Comparison of ENCODE assay signal across 22 cellular contexts in the genomic region with DNA sequence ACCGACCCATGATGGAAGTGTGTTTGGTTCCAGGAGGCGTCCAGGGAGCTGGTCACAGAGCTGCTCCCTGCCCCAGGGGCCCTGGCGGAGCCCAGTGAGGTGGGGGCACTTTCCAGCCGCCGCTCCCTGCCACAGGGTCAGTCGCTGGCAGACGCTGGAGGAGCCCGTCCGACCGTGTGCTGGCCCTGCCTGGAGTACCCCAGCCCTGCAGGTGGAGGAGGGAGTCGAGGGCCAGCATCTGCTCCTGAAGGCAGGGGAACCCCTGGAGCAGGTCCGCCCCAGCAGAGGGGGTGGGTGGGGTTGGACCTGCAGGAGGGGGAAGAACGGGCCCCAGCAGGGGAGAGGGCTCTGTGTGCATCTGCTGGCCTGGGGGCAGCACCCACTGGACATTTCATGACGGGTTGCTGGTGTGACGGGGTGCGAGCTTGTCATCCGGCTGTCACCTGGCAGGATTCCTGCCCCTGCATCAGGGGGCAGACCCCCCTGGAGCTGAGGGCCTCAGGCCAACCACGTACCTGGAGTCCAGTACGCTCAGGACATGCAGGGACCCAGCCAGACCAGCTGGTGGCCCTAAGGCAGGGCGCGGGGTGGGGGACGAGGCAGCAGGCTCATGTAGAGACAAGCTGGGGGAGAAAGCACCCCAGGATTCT. TPM values are rescaled to one million over a fixed set of nuclear protein-coding genes. Genes with fewer than 3 reads are reported as not detected.
DNase-seq lines count a peak whose midpoint lies in the region; ATAC-seq, FAIRE-seq and TF ChIP-seq lines count a peak whose summit lies in the region.
"Had no signal": no experiment of that assay in that cellular context is flagged by ENCODE, and none has a peak within 500 bp of the region (broad histone marks: within the 10 kb centered on the region; RNA-seq: fewer than 3 reads in every experiment).

No MANE protein-coding gene starts in this region.

- POLR2A ChIA-PET in K562 (lab: Yijun Ruan, JAX) = interaction anchor here (0.7 to 1.6 kb wide), 4 partner anchors 15 to 310 kb away, joined by 3 to 6 read pairs (median 4); no protein-coding TSS in a partner anchor

- H4K20me1 ChIP-seq in BLaER1 (peaks cover 37% of the 10 kb centered on the region), K562 (replicated peaks; ENCODE audit: control insufficient read depth, insufficient read depth, low read length) (0 out of 2 replicates have a peak, but pooled peaks cover 5% of the 10 kb centered on the region)

- no peaks in the 10 kb centered on the region for H3K9me1 ChIP-seq in K562 (ENCODE audit: control insufficient read depth, insufficient read depth, low read length)

- TF ChIP-seq EP300 in K562 (IDR thresholded peaks at IDR 0.05; ENCODE audit: low read length) = no peak

- no peak for TF ChIP-seq POLR2A in K562 (conservative IDR thresholded peaks at IDR 0.05)

- DNase-seq in H7 (peak; percentile 72), K562 (ENCODE audit: extremely low read depth in 1 of 4, low spot score in 3 of 4) (no peak), psoas muscle (no peak), occipital lobe (lab: John Stamatoyannopoulos, UW) (no peak), NCI-H774 (lab: John Stamatoyannopoulos, UW) (no peak)
- DNase-seq: ACHN, HCEC 1CT, Kasumi-1, NCI-H2029, NCI-H446 treated with DMSO at 0.1 percent for 48 hours, NCI-H69, Peyer's patch had no signal

- no peaks in the 10 kb centered on the region for H3K79me2 ChIP-seq in K562 (ENCODE audit: control insufficient read depth, insufficient read depth, low read length)

- peaks cover 39% of the 10 kb centered on the region for H3K27me3 ChIP-seq in BLaER1
- H3K27me3 ChIP-seq in H7 (ENCODE audit: control insufficient read depth, insufficient read depth, low read length) = no peaks in the 10 kb centered on the region
- H3K27me3 ChIP-seq in K562 (ENCODE audit: control insufficient read depth in 2 of 2, insufficient read depth in 2 of 2, low read length in 2 of 2) = peaks cover 6 to 12% of the 10 kb centered on the region in 2 experiments; a peak in 4 of 5 replicates
- H3K27me3 ChIP-seq in psoas muscle (ENCODE audit: insufficient read depth in 3 of 3, low read length in 2 of 3) = no peaks in the 10 kb centered on the region
- H3K27me3 ChIP-seq: Peyer's patch, SJSA1 had no signal

- in situ Hi-C loops in K562 (cut with MboI) = no loop called here

- WGBS in K562 (ENCODE audit: insufficient coverage, low coverage, missing lambda C conversion rate) = 67% methylated on average over 11 of the region's 22 CpGs
- WGBS in psoas muscle, 3 donors = 85 to 91% (median 87%) methylated on average over 22 of the region's 22 CpGs

- no peak overlapping the region for H3K9ac ChIP-seq in BLaER1
- H3K9ac ChIP-seq in K562 (ENCODE audit: insufficient read depth in 1 of 2, low read depth in 2 of 2, low read length in 2 of 2) = no peak overlapping the region

- H3K4me1 ChIP-seq in BLaER1 (peaks cover 69% of the 10 kb centered on the region), K562 (replicated peaks in 1 of 2; ENCODE audit: control insufficient read depth in 2 of 2, insufficient read depth in 2 of 2, low read length in 2 of 2) (peaks cover 7 to 62% of the 10 kb centered on the region in 2 experiments; a peak in 4 of 5 replicates), psoas muscle (peaks cover 28% of the 10 kb centered on the region)
- H3K4me1 ChIP-seq: Peyer's patch had no signal

- CTCF ChIA-PET in K562 (lab: Yijun Ruan, JAX; ENCODE audit: low intra/inter-chr PET ratio) = no interaction called here

- H3K9me3 ChIP-seq in BLaER1 (no peaks in the 10 kb centered on the region), K562 (replicated peaks; ENCODE audit: control insufficient read depth, insufficient read depth, low read depth, low read length) (no peaks in the 10 kb centered on the region; the same call in 1 of the 2 replicates), psoas muscle (no peaks in the 10 kb centered on the region)
- H3K9me3 ChIP-seq: Peyer's patch, SJSA1 had no signal

- H3K4me3 ChIP-seq in BLaER1 (no peak overlapping the region), H7 (ENCODE audit: insufficient read depth, low read depth, low read length) (no peak overlapping the region), K562 (no peak overlapping the region), psoas muscle (no peak overlapping the region)
- H3K4me3 ChIP-seq: GM23338, Peyer's patch, SJSA1 had no signal

- intact Hi-C loops in K562 (cut with micrococcal nuclease) = no loop called here
- intact Hi-C loops in psoas muscle (cut with DNase I) = no loop called here

- H3K4me2 ChIP-seq in BLaER1 (0 out of 2 replicates have a peak overlapping the region, but pooled peaks have one; percentile 13), K562 (ENCODE audit: insufficient read depth, low read length) (no peak overlapping the region)
- H3K4me2 ChIP-seq: GM23338 had no signal

- no peak overlapping the region for H2AFZ ChIP-seq in K562 (ENCODE audit: low read depth, low read length)
- H2AFZ ChIP-seq: GM23338 had no signal

- no peak overlapping the region for H3K27ac ChIP-seq in BLaER1
- no peak overlapping the region for H3K27ac ChIP-seq in K562 (ENCODE audit: extremely low read depth, low read depth, low read length)
- H3K27ac ChIP-seq in psoas muscle = peak overlapping the region; percentile 41
- H3K27ac ChIP-seq: Peyer's patch, SJSA1 had no signal

- TF ChIP-seq RAD21 in K562 (CRISPR knock-in tag; conservative IDR thresholded peaks at IDR 0.05 in 1 of 2, IDR thresholded peaks at IDR 0.05 in 1 of 2) = no peak

- TF ChIP-seq CTCF in K562 (IDR thresholded peaks at IDR 0.05 in 2 of 3, conservative IDR thresholded peaks at IDR 0.05 in 1 of 3; ENCODE audit: insufficient read depth in 2 of 3, low read depth in 1 of 3, low read length in 3 of 3) = no peak
- no peak for TF ChIP-seq CTCF in psoas muscle (IDR thresholded peaks at IDR 0.05)

- no peak for FAIRE-seq in K562 (lab: Jason Lieb, UNC)
- FAIRE-seq: D721Med, GM18507 had no signal

- ATAC-seq in K562 (peak; percentile 12; the same call in 2 of the 3 replicates), psoas muscle (no peak), GM21381 (IDR thresholded peaks at IDR 0.05; ENCODE audit: unreplicated experiment) (no peak)
- ATAC-seq: GM23338 had no signal

- H3K36me3 ChIP-seq in BLaER1 = no peaks in the 10 kb centered on the region
- no peaks in the 10 kb centered on the region for H3K36me3 ChIP-seq in H7 (replicated peaks; ENCODE audit: control insufficient read depth, insufficient read depth, low read length)
- no peaks in the 10 kb centered on the region for H3K36me3 ChIP-seq in K562 (ENCODE audit: control insufficient read depth, insufficient read depth, low read length)
- no peaks in the 10 kb centered on the region for H3K36me3 ChIP-seq in psoas muscle (ENCODE audit: insufficient read depth in 1 of 2, low read depth in 1 of 2)
- H3K36me3 ChIP-seq: Peyer's patch, SJSA1 had no signal

- BruUV-seq in K562 (replicated peaks; lab: Mats Ljungman, UMichigan) = no TSS peak

TF ChIP-seq in K562, 482 proteins besides CTCF, POLR2A, EP300 and RAD21 (continues in another document):
- no peak for TF ChIP-seq ZNF324 (CRISPR knock-in tag; IDR thresholded peaks at IDR 0.05)
- no peak for TF ChIP-seq GATA2 (CRISPR knock-in tag; IDR thresholded peaks at IDR 0.05)
- TF ChIP-seq SPI1 (IDR thresholded peaks at IDR 0.05; ENCODE audit: borderline replicate concordance, low read depth, low read length) = no peak
- no peak for TF ChIP-seq SIRT6 (IDR thresholded peaks at IDR 0.05; ENCODE audit: low read depth, low read length)

RNA-seq across cellular contexts. Expression of a gene that starts 32.3 kb away (rescaled TPM):
- 0.55 and 1.5 TPM in 2 replicates for total RNA-seq in H7 (2014; rRNA removed; shearing (Covaris generic))
- 0.40 and 1.3 TPM in 2 replicates for total RNA-seq in K562 (2011; cell fraction: chromatin; rRNA removed; ENCODE audit: low replicate concordance)
- total RNA-seq in K562 (2011; cell fraction: nucleolus; rRNA removed) = 0.66 and 0.67 TPM in 2 replicates
- total RNA-seq in K562 (2011; cell fraction: nucleoplasm; rRNA removed) = 0.29 and 0.46 TPM in 2 replicates
- total RNA-seq in K562 (2014; rRNA removed) = 0.18 and 0.45 TPM in 2 replicates
- total RNA-seq in K562 (2014; rRNA removed; fragmentation: Illumina TruSeq; extraction: Trizol) = 0.06 TPM in 1 of 2 replicates, not detected in the other
- 0.08 and 0.22 TPM in 2 replicates for total RNA-seq in K562 (2015; rRNA removed; fragmentation: Illumina TruSeq; extraction: Trizol)
- 0.49 TPM in 2 replicates for total RNA-seq in K562 (2021)
- polyA plus RNA-seq in K562 (2011; rRNA removed) = 0.57 and 0.68 TPM in 2 replicates
- 0.68 and 2.4 TPM in 2 replicates for polyA plus RNA-seq in K562 (2011; cell fraction: cytosol; rRNA removed)
- 1.4 and 2.7 TPM in 2 replicates for polyA plus RNA-seq in K562 (2011; cell fraction: nucleus; rRNA removed)
- polyA plus RNA-seq in K562 (2012) = 0.43 and 0.44 TPM in 2 replicates
- polyA plus RNA-seq in K562 (2014; fragmentation: Illumina TruSeq; extraction: Trizol) = 0.09 and 0.11 TPM in 2 replicates
- polyA plus RNA-seq in K562 (2014; fragmentation: Nextera tagmentation; extraction: Ambion mirVana) = not detected
- polyA plus RNA-seq in K562 (2014; rRNA removed) = 0.16 and 0.34 TPM in 2 replicates
- 0.12 and 0.39 TPM in 2 replicates for polyA minus RNA-seq in K562 (2011; rRNA and poly(A)+ RNA removed)
- 0.86 and 1.5 TPM in 2 replicates for polyA minus RNA-seq in K562 (2011; cell fraction: cytosol; rRNA and poly(A)+ RNA removed)
- 0.67 TPM in 2 replicates for polyA minus RNA-seq in K562 (2011; cell fraction: nucleus; rRNA and poly(A)+ RNA removed)
- under 1 TPM in 2 of 4 donors, not detected in 2; 0.13 to 0.14 TPM for total RNA-seq in psoas muscle
- polyA plus RNA-seq in psoas muscle = under 1 TPM in 2 of 3 donors, not detected in 1; 0.01 to 0.03 TPM
- 0.16 TPM for total RNA-seq in occipital lobe
- total RNA-seq: CD4-positive, CD25-positive, alpha-beta regulatory T cell; M059J; OCI-LY7; SJSA1 had no signal
- polyA plus RNA-seq: BJ; CD4-positive, CD25-positive, alpha-beta regulatory T cell had no signal
